1 cellular context compared by ENCODE assay signal in genomic region chr11:121023848-121024751, GRCh38.
A peak's percentile ranks its signal among the peaks of the same experiment; 100 is the strongest.
TF ChIP-seq lines count a peak whose summit lies in the region.

TSS of gene TBCEL (plus strand) at chr11:121024102. CDS start at chr11:121045691, 21,589 bp downstream.

TF ChIP-seq in HEK293, 187 proteins besides CTCF, POLR2A, EP300 and RAD21 (continued from another document and continues in another):
- TF ChIP-seq, protein P1, sequence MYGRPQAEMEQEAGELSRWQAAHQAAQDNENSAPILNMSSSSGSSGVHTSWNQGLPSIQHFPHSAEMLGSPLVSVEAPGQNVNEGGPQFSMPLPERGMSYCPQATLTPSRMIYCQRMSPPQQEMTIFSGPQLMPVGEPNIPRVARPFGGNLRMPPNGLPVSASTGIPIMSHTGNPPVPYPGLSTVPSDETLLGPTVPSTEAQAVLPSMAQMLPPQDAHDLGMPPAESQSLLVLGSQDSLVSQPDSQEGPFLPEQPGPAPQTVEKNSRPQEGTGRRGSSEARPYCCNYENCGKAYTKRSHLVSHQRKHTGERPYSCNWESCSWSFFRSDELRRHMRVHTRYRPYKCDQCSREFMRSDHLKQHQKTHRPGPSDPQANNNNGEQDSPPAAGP (tag by site-specific recombination; IDR thresholded peaks at IDR 0.05) = no peak; the same call in 1 of the 2 replicates
- TF ChIP-seq, protein P2, sequence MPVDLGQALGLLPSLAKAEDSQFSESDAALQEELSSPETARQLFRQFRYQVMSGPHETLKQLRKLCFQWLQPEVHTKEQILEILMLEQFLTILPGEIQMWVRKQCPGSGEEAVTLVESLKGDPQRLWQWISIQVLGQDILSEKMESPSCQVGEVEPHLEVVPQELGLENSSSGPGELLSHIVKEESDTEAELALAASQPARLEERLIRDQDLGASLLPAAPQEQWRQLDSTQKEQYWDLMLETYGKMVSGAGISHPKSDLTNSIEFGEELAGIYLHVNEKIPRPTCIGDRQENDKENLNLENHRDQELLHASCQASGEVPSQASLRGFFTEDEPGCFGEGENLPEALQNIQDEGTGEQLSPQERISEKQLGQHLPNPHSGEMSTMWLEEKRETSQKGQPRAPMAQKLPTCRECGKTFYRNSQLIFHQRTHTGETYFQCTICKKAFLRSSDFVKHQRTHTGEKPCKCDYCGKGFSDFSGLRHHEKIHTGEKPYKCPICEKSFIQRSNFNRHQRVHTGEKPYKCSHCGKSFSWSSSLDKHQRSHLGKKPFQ (tag by site-specific recombination; IDR thresholded peaks at IDR 0.05) = no peak
- no peak for TF ChIP-seq ZSCAN16 (tag by site-specific recombination; IDR thresholded peaks at IDR 0.05)
- peak; percentile 67 for TF ChIP-seq ZXDB (tag by site-specific recombination; IDR thresholded peaks at IDR 0.05)
- no peak for TF ChIP-seq ZFP37 (tag by site-specific recombination; IDR thresholded peaks at IDR 0.05)
- peak; percentile 49; the same call in 1 of the 2 replicates for TF ChIP-seq GLIS2 (tag by site-specific recombination; IDR thresholded peaks at IDR 0.05)
- TF ChIP-seq HOXC10 (CRISPR knock-in tag; IDR thresholded peaks at IDR 0.05) = no peak
- TF ChIP-seq GLIS1 (tag by site-specific recombination; IDR thresholded peaks at IDR 0.05) = peak; percentile 54; the same call in 1 of the 2 replicates
- no peak for TF ChIP-seq ZNF274 (IDR thresholded peaks at IDR 0.05; ENCODE audit: low read length)
- TF ChIP-seq ZNF274 (tag by site-specific recombination; IDR thresholded peaks at IDR 0.05; ENCODE audit: borderline replicate concordance) = no peak
- TF ChIP-seq ZNF37A (tag by site-specific recombination; IDR thresholded peaks at IDR 0.05) = no peak
- TF ChIP-seq ZSCAN4 (tag by site-specific recombination; IDR thresholded peaks at IDR 0.05) = no peak
- TF ChIP-seq ZBTB7A (tag by site-specific recombination; IDR thresholded peaks at IDR 0.05; ENCODE audit: low read depth) = no peak
- TF ChIP-seq ZNF626 (tag by site-specific recombination; IDR thresholded peaks at IDR 0.05) = no peak
- no peak for TF ChIP-seq GLI4 (tag by site-specific recombination; IDR thresholded peaks at IDR 0.05)
- TF ChIP-seq, protein P3, sequence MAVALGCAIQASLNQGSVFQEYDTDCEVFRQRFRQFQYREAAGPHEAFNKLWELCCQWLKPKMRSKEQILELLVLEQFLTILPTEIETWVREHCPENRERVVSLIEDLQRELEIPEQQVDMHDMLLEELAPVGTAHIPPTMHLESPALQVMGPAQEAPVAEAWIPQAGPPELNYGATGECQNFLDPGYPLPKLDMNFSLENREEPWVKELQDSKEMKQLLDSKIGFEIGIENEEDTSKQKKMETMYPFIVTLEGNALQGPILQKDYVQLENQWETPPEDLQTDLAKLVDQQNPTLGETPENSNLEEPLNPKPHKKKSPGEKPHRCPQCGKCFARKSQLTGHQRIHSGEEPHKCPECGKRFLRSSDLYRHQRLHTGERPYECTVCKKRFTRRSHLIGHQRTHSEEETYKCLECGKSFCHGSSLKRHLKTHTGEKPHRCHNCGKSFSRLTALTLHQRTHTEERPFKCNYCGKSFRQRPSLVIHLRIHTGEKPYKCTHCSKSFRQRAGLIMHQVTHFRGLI (tag by site-specific recombination; IDR thresholded peaks at IDR 0.05) = no peak
- TF ChIP-seq YY1 (tag by site-specific recombination; IDR thresholded peaks at IDR 0.05) = 0 out of 2 replicates have a peak, but pooled peaks have one; percentile 23
- no peak for TF ChIP-seq ZNF843 (tag by site-specific recombination; IDR thresholded peaks at IDR 0.05)
- no peak for TF ChIP-seq ZNF184 (tag by site-specific recombination; IDR thresholded peaks at IDR 0.05)
- no peak for TF ChIP-seq ZNF670 (tag by site-specific recombination; IDR thresholded peaks at IDR 0.05; ENCODE audit: low read depth)
- TF ChIP-seq ZNF280D (tag by site-specific recombination; IDR thresholded peaks at IDR 0.05) = no peak
- TF ChIP-seq ZNF660 (tag by site-specific recombination; IDR thresholded peaks at IDR 0.05) = no peak
- no peak for TF ChIP-seq MYNN (tag by site-specific recombination; IDR thresholded peaks at IDR 0.05; ENCODE audit: borderline replicate concordance)
- no peak for TF ChIP-seq OVOL3 (tag by site-specific recombination; IDR thresholded peaks at IDR 0.05)
- no peak for TF ChIP-seq ZSCAN30 (tag by site-specific recombination; IDR thresholded peaks at IDR 0.05)
- TF ChIP-seq ZNF350 (tag by site-specific recombination; IDR thresholded peaks at IDR 0.05) = no peak
- TF ChIP-seq ZFP69B (tag by site-specific recombination; IDR thresholded peaks at IDR 0.05) = no peak
- no peak for TF ChIP-seq ZNF645 (tag by site-specific recombination; IDR thresholded peaks at IDR 0.05)
- TF ChIP-seq PBX3 (CRISPR knock-in tag; IDR thresholded peaks at IDR 0.05) = peak; percentile 75; the same call in 1 of the 2 replicates
- TF ChIP-seq ZNF223 (tag by site-specific recombination; IDR thresholded peaks at IDR 0.05) = no peak
- no peak for TF ChIP-seq MEIS1 (CRISPR knock-in tag; IDR thresholded peaks at IDR 0.05; ENCODE audit: borderline replicate concordance)
- TF ChIP-seq PRDM2 (tag by site-specific recombination; IDR thresholded peaks at IDR 0.05; ENCODE audit: borderline replicate concordance) = no peak
- peak; percentile 64 for TF ChIP-seq SP2 (tag by site-specific recombination; IDR thresholded peaks at IDR 0.05)
- no peak for TF ChIP-seq ZFHX2 (tag by site-specific recombination; conservative IDR thresholded peaks at IDR 0.05)
- no peak for TF ChIP-seq ZNF138 (tag by site-specific recombination; IDR thresholded peaks at IDR 0.05; ENCODE audit: borderline replicate concordance)
- no peak for TF ChIP-seq ZFP3 (tag by site-specific recombination; IDR thresholded peaks at IDR 0.05; ENCODE audit: low read depth)
- no peak for TF ChIP-seq ZNF514 (tag by site-specific recombination; IDR thresholded peaks at IDR 0.05)
- no peak for TF ChIP-seq ZNF394 (tag by site-specific recombination; IDR thresholded peaks at IDR 0.05; ENCODE audit: borderline replicate concordance)
- no peak for TF ChIP-seq HOXD13 (CRISPR knock-in tag; IDR thresholded peaks at IDR 0.05; ENCODE audit: borderline replicate concordance)
- TF ChIP-seq ZSCAN18 (tag by site-specific recombination; IDR thresholded peaks at IDR 0.05) = no peak
- TF ChIP-seq ZNF112 (tag by site-specific recombination; IDR thresholded peaks at IDR 0.05) = no peak
- TF ChIP-seq, protein P4, sequence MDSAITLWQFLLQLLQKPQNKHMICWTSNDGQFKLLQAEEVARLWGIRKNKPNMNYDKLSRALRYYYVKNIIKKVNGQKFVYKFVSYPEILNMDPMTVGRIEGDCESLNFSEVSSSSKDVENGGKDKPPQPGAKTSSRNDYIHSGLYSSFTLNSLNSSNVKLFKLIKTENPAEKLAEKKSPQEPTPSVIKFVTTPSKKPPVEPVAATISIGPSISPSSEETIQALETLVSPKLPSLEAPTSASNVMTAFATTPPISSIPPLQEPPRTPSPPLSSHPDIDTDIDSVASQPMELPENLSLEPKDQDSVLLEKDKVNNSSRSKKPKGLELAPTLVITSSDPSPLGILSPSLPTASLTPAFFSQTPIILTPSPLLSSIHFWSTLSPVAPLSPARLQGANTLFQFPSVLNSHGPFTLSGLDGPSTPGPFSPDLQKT (IDR thresholded peaks at IDR 0.05; ENCODE audit: borderline replicate concordance, low read depth, low read length) = no peak
- TF ChIP-seq KLF7 (tag by site-specific recombination; IDR thresholded peaks at IDR 0.05; ENCODE audit: borderline replicate concordance) = no peak
